ENCODE assay signal across 1 cellular context in the genomic region with DNA sequence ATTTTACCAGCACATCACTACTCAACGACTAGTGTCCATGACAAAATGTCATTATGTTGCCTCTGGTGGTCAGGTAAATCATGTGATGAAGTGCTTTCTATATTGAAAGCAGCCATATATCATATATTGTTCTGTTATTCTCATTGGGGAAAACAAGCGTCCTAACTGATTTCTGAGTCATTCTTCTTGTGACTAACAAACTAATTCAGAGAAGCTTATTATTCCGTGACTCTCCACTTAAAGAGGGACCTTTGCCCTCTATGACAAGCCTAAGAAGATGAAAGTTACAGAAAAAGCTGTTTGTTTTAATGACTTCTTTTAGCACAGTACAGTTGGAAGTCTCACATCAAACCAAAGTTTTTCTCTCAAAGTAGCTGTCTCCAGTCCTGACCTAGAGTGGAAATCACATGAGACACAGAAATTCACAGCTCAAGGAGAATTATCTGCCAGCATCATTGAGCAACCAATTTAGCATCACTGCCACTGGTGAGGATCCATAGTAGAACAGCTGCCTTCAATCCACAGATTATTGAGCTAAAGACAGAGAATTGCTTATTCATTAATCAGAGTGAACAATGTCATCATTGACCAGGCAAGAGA.
TF ChIP-seq lines count a peak whose summit lies in the region.

No MANE protein-coding gene starts in this region.

TF ChIP-seq in GM12878, 131 proteins besides CTCF, POLR2A, EP300 and RAD21 (continued from another document):
- no peak for TF ChIP-seq REST (IDR thresholded peaks at IDR 0.05; ENCODE audit: low read depth, low read length)
- TF ChIP-seq CHD2 (IDR thresholded peaks at IDR 0.05; ENCODE audit: borderline replicate concordance, low read depth, low read length), result no peak
- TF ChIP-seq, protein P1, sequence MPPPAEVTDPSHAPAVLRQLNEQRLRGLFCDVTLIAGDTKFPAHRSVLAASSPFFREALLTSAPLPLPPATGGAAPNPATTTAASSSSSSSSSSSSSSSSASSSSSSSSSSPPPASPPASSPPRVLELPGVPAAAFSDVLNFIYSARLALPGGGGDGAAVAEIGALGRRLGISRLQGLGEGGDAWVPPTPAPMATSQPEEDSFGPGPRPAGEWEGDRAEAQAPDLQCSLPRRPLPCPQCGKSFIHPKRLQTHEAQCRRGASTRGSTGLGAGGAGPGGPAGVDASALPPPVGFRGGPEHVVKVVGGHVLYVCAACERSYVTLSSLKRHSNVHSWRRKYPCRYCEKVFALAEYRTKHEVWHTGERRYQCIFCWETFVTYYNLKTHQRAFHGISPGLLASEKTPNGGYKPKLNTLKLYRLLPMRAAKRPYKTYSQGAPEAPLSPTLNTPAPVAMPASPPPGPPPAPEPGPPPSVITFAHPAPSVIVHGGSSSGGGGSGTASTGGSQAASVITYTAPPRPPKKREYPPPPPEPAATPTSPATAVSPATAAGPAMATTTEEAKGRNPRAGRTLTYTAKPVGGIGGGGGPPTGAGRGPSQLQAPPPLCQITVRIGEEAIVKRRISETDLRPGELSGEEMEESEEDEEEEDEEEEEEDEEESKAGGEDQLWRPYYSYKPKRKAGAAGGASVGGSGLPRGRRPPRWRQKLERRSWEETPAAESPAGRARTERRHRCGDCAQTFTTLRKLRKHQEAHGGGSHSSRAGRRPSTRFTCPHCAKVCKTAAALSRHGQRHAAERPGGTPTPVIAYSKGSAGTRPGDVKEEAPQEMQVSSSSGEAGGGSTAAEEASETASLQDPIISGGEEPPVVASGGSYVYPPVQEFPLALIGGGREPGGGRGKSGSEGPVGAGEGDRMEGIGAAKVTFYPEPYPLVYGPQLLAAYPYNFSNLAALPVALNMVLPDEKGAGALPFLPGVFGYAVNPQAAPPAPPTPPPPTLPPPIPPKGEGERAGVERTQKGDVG (CRISPR knock-in tag; IDR thresholded peaks at IDR 0.05), result no peak
- no peak for TF ChIP-seq ZNF24 (IDR thresholded peaks at IDR 0.05)
- TF ChIP-seq ATF7 (IDR thresholded peaks at IDR 0.05; ENCODE audit: low read depth), result 0 out of 2 replicates have a peak, but pooled peaks have one; percentile 21
- no peak for TF ChIP-seq ESRRA (IDR thresholded peaks at IDR 0.05; ENCODE audit: low read length)
- TF ChIP-seq MTA2 (IDR thresholded peaks at IDR 0.05; ENCODE audit: low read depth), result peak; percentile 31; the same call in 1 of the 2 replicates
- TF ChIP-seq KLF5 (IDR thresholded peaks at IDR 0.05; ENCODE audit: partially characterized antibody), result no peak
- TF ChIP-seq ZNF687 (IDR thresholded peaks at IDR 0.05), result 0 out of 2 replicates have a peak, but pooled peaks have one; percentile 24
- TF ChIP-seq SREBF2 (IDR thresholded peaks at IDR 0.05; ENCODE audit: low read length), result no peak
- TF ChIP-seq NR2C2 (IDR thresholded peaks at IDR 0.05; ENCODE audit: borderline replicate concordance, control insufficient read depth, insufficient read length, low read depth), result no peak
- TF ChIP-seq NR2F1 (conservative IDR thresholded peaks at IDR 0.05), result 0 out of 2 replicates have a peak, but pooled peaks have one; percentile 43
- TF ChIP-seq SRF (IDR thresholded peaks at IDR 0.05; ENCODE audit: low read depth in 2 of 2, low read length in 2 of 2), result no peak
- no peak for TF ChIP-seq SKIL (IDR thresholded peaks at IDR 0.05; ENCODE audit: low read depth, poor library complexity, severe bottlenecking)
- TF ChIP-seq IRF3 (IDR thresholded peaks at IDR 0.05), result no peak
- no peak for TF ChIP-seq WRNIP1 (IDR thresholded peaks at IDR 0.05; ENCODE audit: borderline replicate concordance, low read depth, low read length)
- no peak for TF ChIP-seq TCF7 (IDR thresholded peaks at IDR 0.05; ENCODE audit: borderline replicate concordance)
- no peak for TF ChIP-seq NRF1 (conservative IDR thresholded peaks at IDR 0.05; ENCODE audit: low read depth, low read length)
